Comparison of ENCODE assay signal across 27 cellular contexts in genomic region chr3:82265747-82266146, GRCh38.
"Had no signal": no experiment of that assay in that cellular context is flagged by ENCODE, and none has a peak within 500 bp of the region (broad histone marks: within the 10 kb centered on the region; RNA-seq: fewer than 3 reads in every experiment).

No MANE protein-coding gene starts in this region.

- H3K4me1 ChIP-seq: parathyroid adenoma, psoas muscle, spleen, stomach, thyroid gland, tibial nerve, upper lobe of left lung, vagina had no signal

- H3K36me3 ChIP-seq: neural progenitor cell, ovary, spleen, stomach, thoracic aorta, thyroid gland, tibial nerve, upper lobe of left lung, vagina had no signal

- H3K4me3 ChIP-seq: neural progenitor cell, ovary, psoas muscle, skin epidermis, smooth muscle cell, spleen, stomach, thoracic aorta, thyroid gland, tibial nerve, upper lobe of left lung, vagina had no signal

- H3K4me2 ChIP-seq: neural progenitor cell, smooth muscle cell had no signal

- FAIRE-seq: urothelium cell line had no signal

- H2AFZ ChIP-seq: neural progenitor cell, parathyroid adenoma had no signal

- H3K27me3 ChIP-seq: neural progenitor cell, ovary, spleen, stomach, thyroid gland, tibial nerve, upper lobe of left lung, vagina had no signal

- ATAC-seq: naive thymus-derived CD8-positive, alpha-beta T cell; psoas muscle; right cardiac atrium; sciatic nerve; stimulated activated naive B cell treated with anti-CD40 and anti-IgM and Interleukin-4, amounts not matched to agents 10 μg/mL and 1 μg/mL and 100 μg/mL, for 72 hours had no signal

- H3K9ac ChIP-seq: neural progenitor cell, parathyroid adenoma had no signal

- DNase-seq: naive thymus-derived CD8-positive, alpha-beta T cell; occipital lobe; ovary; posterior cingulate gyrus; psoas muscle; right cardiac atrium; spleen; stimulated activated CD4-positive, alpha-beta T cell treated with anti-CD3 and anti-CD28 coated beads, Interleukin-12 subunit alpha, Interleukin-12 subunit beta, amount 100 ng/mL, for 4 hours; stimulated activated CD4-positive, alpha-beta T cell treated with anti-CD3 and anti-CD28 coated beads, Interleukin-1b, Interleukin-23, amount 100 ng/mL, for 48 hours; stimulated activated CD4-positive, alpha-beta T cell treated with anti-CD3 and anti-CD28 coated beads, Interleukin-4, amount 100 ng/mL, for 1 hour; stimulated activated CD4-positive, alpha-beta T cell treated with anti-CD3 and anti-CD28 coated beads, Interleukin-4, amount 100 ng/mL, for 4 hours; stimulated activated CD8-positive, alpha-beta memory T cell treated with anti-CD3 and anti-CD28 coated beads, Interleukin-4, amount 100 ng/mL, for 48 hours; stimulated activated naive B cell treated with anti-CD40 and anti-IgM and Interleukin-4, amounts not matched to agents 10 μg/mL and 1 μg/mL and 100 μg/mL, for 72 hours; stimulated activated naive CD4-positive, alpha-beta T cell treated with Interleukin-2 at 50 U/mL for 16 hours; stomach; thyroid gland; trophoblast cell; upper lobe of left lung had no signal

- H3K27ac ChIP-seq: neural progenitor cell, ovary, parathyroid adenoma, psoas muscle, skin epidermis, spleen, stomach, thoracic aorta, thyroid gland, tibial nerve, upper lobe of left lung, vagina had no signal

- H3K79me2 ChIP-seq: parathyroid adenoma had no signal

- H3K9me3 ChIP-seq: ovary, thoracic aorta, thyroid gland, upper lobe of left lung, vagina had no signal
